11 cellular contexts compared by ENCODE assay signal in genomic region chr4:151559595-151559994, GRCh38.
"Had no signal": no experiment of that assay in that cellular context is flagged by ENCODE, and none has a peak within 500 bp of the region (broad histone marks: within the 10 kb centered on the region; RNA-seq: fewer than 3 reads in every experiment).

No MANE protein-coding gene starts in this region.

- H3K4me3 ChIP-seq: GM23248, GM23338, HAP-1 had no signal

- H2AFZ ChIP-seq: GM23248, GM23338 had no signal

- H3K27ac ChIP-seq: GM23248 had no signal

- H3K9ac ChIP-seq: GM23248 had no signal

- DNase-seq: GM23248, GOT3, H7, H9, HCEC 1CT, HFFc6 had no signal

- ATAC-seq: GM23338, HCT116 had no signal

- H3K9me3 ChIP-seq: HAP-1 had no signal

- H3K4me2 ChIP-seq: GM23338 had no signal

- FAIRE-seq: H1, H54 had no signal

- H3K27ac Mint-ChIP-seq: GM23338, H9, HFFc6 had no signal

- H3K4me3 Mint-ChIP-seq: GM23338, H9, HFFc6 had no signal

- H3K4me1 ChIP-seq: HAP-1 had no signal

- H3K9me3 Mint-ChIP-seq: GM23338, H9, HFFc6 had no signal

- H3K36me3 ChIP-seq: HAP-1 had no signal
